ENCODE assay signal across 23 cellular contexts in genomic region chr4:48431401-48431800, GRCh38. TPM values are rescaled to one million over a fixed set of nuclear protein-coding genes. Genes with fewer than 3 reads are reported as not detected.
DNase-seq lines count a peak whose midpoint lies in the region; ATAC-seq and TF ChIP-seq lines count a peak whose summit lies in the region.
"Had no signal": no experiment of that assay in that cellular context is flagged by ENCODE, and none has a peak within 500 bp of the region (broad histone marks: within the 10 kb centered on the region; RNA-seq: fewer than 3 reads in every experiment).

No MANE protein-coding gene starts in this region.

- peaks cover 47% of the 10 kb centered on the region for H3K4me1 Mint-ChIP-seq in activated naive CD4-positive, alpha-beta T cell treated with anti-CD3 and anti-CD28 coated beads, Interleukin-2, amount 50 U/mL, for 24 hours
- H3K4me1 Mint-ChIP-seq in H9, result peaks cover 16 to 22% of the 10 kb centered on the region in 2 experiments
- peaks cover 37% of the 10 kb centered on the region for H3K4me1 Mint-ChIP-seq in activated naive CD8-positive, alpha-beta T cell treated with anti-CD3 and anti-CD28 coated beads, Interleukin-2, amount 50 U/mL, for 24 hours
- H3K4me1 Mint-ChIP-seq: brain had no signal

- H3K4me1 ChIP-seq in H9 (ENCODE audit: insufficient read depth, low read length), result no peaks in the 10 kb centered on the region
- no peaks in the 10 kb centered on the region for H3K4me1 ChIP-seq in psoas muscle
- H3K4me1 ChIP-seq: esophagus squamous epithelium, right atrium auricular region, spleen, tibial artery had no signal

- H3K27ac ChIP-seq in H9 (ENCODE audit: insufficient read length, low read depth, low read length) (no peak overlapping the region), psoas muscle (no peak overlapping the region)
- H3K27ac ChIP-seq: esophagus squamous epithelium, right atrium auricular region, spleen, tibial artery had no signal

- H2AFZ ChIP-seq in H9 (ENCODE audit: low read length), result no peak overlapping the region

- ATAC-seq in activated naive CD8-positive, alpha-beta T cell treated with anti-CD3 and anti-CD28 coated beads, Interleukin-2, amount 50 U/mL, for 24 hours, result no peak
- ATAC-seq in stimulated activated naive CD8-positive, alpha-beta T cell treated with anti-CD3 and anti-CD28 coated beads, Interleukin-15, Interleukin-2, amounts not matched to agents 100 U/mL and 50 U/mL, for 24 hours, result peak; percentile 46
- ATAC-seq in psoas muscle, result no peak

- no peaks in the 10 kb centered on the region for H3K23me2 ChIP-seq in H9 (ENCODE audit: insufficient read length, low read depth, low read length, poor library complexity, severe bottlenecking)

- no peaks in the 10 kb centered on the region for H3K9me3 ChIP-seq in H9 (ENCODE audit: control insufficient read depth, low read depth, low read length)
- H3K9me3 ChIP-seq in psoas muscle, result no peaks in the 10 kb centered on the region
- H3K9me3 ChIP-seq: esophagus squamous epithelium, right atrium auricular region, spleen, tibial artery had no signal

- no peak overlapping the region for H3K18ac ChIP-seq in H9 (ENCODE audit: insufficient read length, low read depth, low read length)

- no peak overlapping the region for H3K9ac ChIP-seq in H9 (ENCODE audit: extremely low read depth, insufficient read length, low read length)

- no peaks in the 10 kb centered on the region for H3K79me2 ChIP-seq in H9 (ENCODE audit: insufficient read depth, low read length)

- no peaks in the 10 kb centered on the region for H3K79me1 ChIP-seq in H9 (ENCODE audit: insufficient read depth, low read depth, low read length, poor library complexity, severe bottlenecking)

- no peak overlapping the region for H3K56ac ChIP-seq in H9 (ENCODE audit: insufficient read length, low read depth, low read length)

- no peak overlapping the region for H3K23ac ChIP-seq in H9 (ENCODE audit: insufficient read length, low read depth, low read length)

- no peak overlapping the region for H2BK120ac ChIP-seq in H9 (ENCODE audit: low read depth, low read length, poor library complexity, severe bottlenecking)

- H3K4me3 Mint-ChIP-seq in activated naive CD4-positive, alpha-beta T cell treated with anti-CD3 and anti-CD28 coated beads, Interleukin-2, amount 50 U/mL, for 24 hours, result no peak overlapping the region
- no peak overlapping the region for H3K4me3 Mint-ChIP-seq in H9
- H3K4me3 Mint-ChIP-seq in activated naive CD8-positive, alpha-beta T cell treated with anti-CD3 and anti-CD28 coated beads, Interleukin-2, amount 50 U/mL, for 24 hours, result no peak overlapping the region
- H3K4me3 Mint-ChIP-seq: brain; stimulated activated naive CD8-positive, alpha-beta T cell treated with anti-CD3 and anti-CD28 coated beads, Interleukin-15, Interleukin-2, amounts not matched to agents 100 ng/mL and 50 ng/mL, for 24 hours had no signal

- H3K4ac ChIP-seq in H9 (ENCODE audit: low read depth, low read length), result no peak overlapping the region

- no peak overlapping the region for H3K14ac ChIP-seq in H9 (ENCODE audit: insufficient read depth, low read length)

- no peak overlapping the region for H2BK15ac ChIP-seq in H9 (ENCODE audit: low read depth, low read length)

- in situ Hi-C loops in G401 (cut with HindIII; ENCODE audit: low sequenced_read_pairs), result no loop called here

- no peak overlapping the region for H3K4me3 ChIP-seq in psoas muscle
- H3K4me3 ChIP-seq: esophagus squamous epithelium, right atrium auricular region, spleen, tibial artery had no signal

- intact Hi-C loops in psoas muscle (cut with DNase I), result no loop called here

- no peak overlapping the region for H2BK5ac ChIP-seq in H9 (ENCODE audit: insufficient read length, low read length)

- H3T11ph ChIP-seq in H9 (ENCODE audit: low read length), result no peak overlapping the region

- H3K4me2 ChIP-seq in H9 (ENCODE audit: insufficient read depth, insufficient read length, low read length), result no peak overlapping the region

- H2BK12ac ChIP-seq in H9 (ENCODE audit: insufficient read length, low read depth, low read length), result no peak overlapping the region

- no CpG with 5 or more reads among the region's 2 CpGs for WGBS in H9 (ENCODE audit: extremely low coverage, insufficient read length, low lambda C conversion rate)
- WGBS in psoas muscle, 3 donors, result 68 to 81% (median 77%) methylated on average over 2 of the region's 2 CpGs

- H2BK20ac ChIP-seq in H9 (ENCODE audit: low read depth, low read length, poor library complexity, severe bottlenecking), result no peak overlapping the region

- H4K20me1 ChIP-seq in H9 (ENCODE audit: control insufficient read depth, insufficient read depth, insufficient read length), result no peaks in the 10 kb centered on the region

- H3K27me3 ChIP-seq in H9 (ENCODE audit: insufficient read depth, low read length), result no peaks in the 10 kb centered on the region; the same call in 1 of the 2 replicates
- H3K27me3 ChIP-seq in psoas muscle (ENCODE audit: insufficient read depth in 3 of 3, low read length in 2 of 3), result no peaks in the 10 kb centered on the region
- H3K27me3 ChIP-seq: esophagus squamous epithelium, right atrium auricular region, spleen, tibial artery had no signal

- H2AK5ac ChIP-seq in H9 (ENCODE audit: insufficient read length, low read length), result no peak overlapping the region

- H3K27me3 Mint-ChIP-seq in activated naive CD4-positive, alpha-beta T cell treated with anti-CD3 and anti-CD28 coated beads, Interleukin-2, amount 50 U/mL, for 24 hours, result no peaks in the 10 kb centered on the region
- no peaks in the 10 kb centered on the region for H3K27me3 Mint-ChIP-seq in H9 (ENCODE audit: low read depth)
- H3K27me3 Mint-ChIP-seq in activated naive CD8-positive, alpha-beta T cell treated with anti-CD3 and anti-CD28 coated beads, Interleukin-2, amount 50 U/mL, for 24 hours, result no peaks in the 10 kb centered on the region
- H3K27me3 Mint-ChIP-seq: brain; stimulated activated naive CD8-positive, alpha-beta T cell treated with anti-CD3 and anti-CD28 coated beads, Interleukin-15, Interleukin-2, amounts not matched to agents 100 ng/mL and 50 ng/mL, for 24 hours had no signal

- TF ChIP-seq CTCF in H9 (conservative IDR thresholded peaks at IDR 0.05), result no peak
- no peak for TF ChIP-seq CTCF in psoas muscle (IDR thresholded peaks at IDR 0.05)

- DNase-seq in activated naive CD4-positive, alpha-beta T cell treated with anti-CD3 and anti-CD28 coated beads, Interleukin-2, amount 50 U/mL, for 16 hours, result no peak
- no peak for DNase-seq in H9
- DNase-seq in activated naive CD8-positive, alpha-beta T cell treated with anti-CD3 and anti-CD28 coated beads, Interleukin-2, amount 50 U/mL, for 24 hours, result no peak
- no peak for DNase-seq in stimulated activated naive CD8-positive, alpha-beta T cell treated with anti-CD3 and anti-CD28 coated beads, Interleukin-15, Interleukin-2, amounts not matched to agents 100 U/mL and 50 U/mL, for 24 hours
- no peak for DNase-seq in G401 (ENCODE audit: low spot score)
- DNase-seq in glomerular visceral epithelial cell (ENCODE audit: extremely low spot score), result no peak
- DNase-seq in psoas muscle, result no peak
- DNase-seq: COR-L47; esophagus squamous epithelium; mesenchymal stem cell; NCI-H446 treated with DMSO at 0.1 percent for 48 hours; SHP77 treated with DMSO at 0.1 percent for 48 hours; spleen; stimulated activated CD4-positive, alpha-beta T cell treated with anti-CD3 and anti-CD28 coated beads, Interleukin-4, amount 100 ng/mL, for 1 hour; SW 1271; tibial artery had no signal

- no peaks in the 10 kb centered on the region for H3K9me3 Mint-ChIP-seq in activated naive CD4-positive, alpha-beta T cell treated with anti-CD3 and anti-CD28 coated beads, Interleukin-2, amount 50 U/mL, for 24 hours
- H3K9me3 Mint-ChIP-seq in H9, result no peaks in the 10 kb centered on the region
- H3K9me3 Mint-ChIP-seq in activated naive CD8-positive, alpha-beta T cell treated with anti-CD3 and anti-CD28 coated beads, Interleukin-2, amount 50 U/mL, for 24 hours, result no peaks in the 10 kb centered on the region
- H3K9me3 Mint-ChIP-seq: brain; stimulated activated naive CD8-positive, alpha-beta T cell treated with anti-CD3 and anti-CD28 coated beads, Interleukin-15, Interleukin-2, amounts not matched to agents 100 ng/mL and 50 ng/mL, for 24 hours had no signal

- H3K36me3 ChIP-seq in psoas muscle (ENCODE audit: insufficient read depth in 1 of 2, low read depth in 1 of 2), result peaks cover 3 to 12% of the 10 kb centered on the region in 2 donors
- H3K36me3 ChIP-seq: right atrium auricular region had no signal

- H4K8ac ChIP-seq in H9 (replicated peaks; ENCODE audit: insufficient read length, low read depth, low read length), result no peak overlapping the region

- peaks cover 6% of the 10 kb centered on the region for H3K36me3 Mint-ChIP-seq in activated naive CD4-positive, alpha-beta T cell treated with anti-CD3 and anti-CD28 coated beads, Interleukin-2, amount 50 U/mL, for 24 hours
- 0 out of 7 replicates have a peak, but pooled peaks cover 0 to 2% (median 0%) of the 10 kb centered on the region in 3 experiments for H3K36me3 Mint-ChIP-seq in H9 (ENCODE audit: insufficient read depth in 1 of 3, low read depth in 3 of 3)
- peaks cover 12% of the 10 kb centered on the region for H3K36me3 Mint-ChIP-seq in activated naive CD8-positive, alpha-beta T cell treated with anti-CD3 and anti-CD28 coated beads, Interleukin-2, amount 50 U/mL, for 24 hours (ENCODE audit: low read depth)

- H4K5ac ChIP-seq in H9 (ENCODE audit: insufficient read length, low read depth, low read length), result no peak overlapping the region

- peak overlapping the region; percentile 0 for H3K27ac Mint-ChIP-seq in activated naive CD4-positive, alpha-beta T cell treated with anti-CD3 and anti-CD28 coated beads, Interleukin-2, amount 50 U/mL, for 24 hours
- H3K27ac Mint-ChIP-seq in H9, result peak overlapping the region; percentile 13 to 47 (median 30); a peak in 5 of 7 replicates
- peak overlapping the region; percentile 15 for H3K27ac Mint-ChIP-seq in activated naive CD8-positive, alpha-beta T cell treated with anti-CD3 and anti-CD28 coated beads, Interleukin-2, amount 50 U/mL, for 24 hours

- H4K91ac ChIP-seq in H9 (ENCODE audit: insufficient read length, low read depth, low read length), result no peak overlapping the region

RNA-seq across cellular contexts. Expression of gene SLC10A4, which starts 51.7 kb away (rescaled TPM):
- 1.6 and 1.7 TPM in 2 replicates for total RNA-seq in H9 (2021)
- total RNA-seq in G401 (2014; rRNA removed; shearing (Covaris generic)), result not detected in 2 replicates
- under 1 TPM in 3 of 4 donors, not detected in 1; 0.11 to 0.22 (median 0.12) TPM for total RNA-seq in psoas muscle
- polyA plus RNA-seq in psoas muscle, result under 1 TPM; 0.06 to 0.29 (median 0.18) TPM
- total RNA-seq: LHCN-M2, osteocyte, right atrium auricular region had no signal

RNA-seq across cellular contexts. Expression of gene ZAR1, which starts 58.7 kb away (rescaled TPM):
- total RNA-seq in H9 (2021) (0.61 and 0.88 TPM in 2 replicates), psoas muscle (not detected)
- total RNA-seq in G401 (2014; rRNA removed; shearing (Covaris generic)), result not detected in 2 replicates
- not detected for polyA plus RNA-seq in psoas muscle
- total RNA-seq: esophagus squamous epithelium, LHCN-M2, osteocyte, right atrium auricular region, spleen had no signal
- polyA plus RNA-seq: adipose tissue, spleen had no signal
